ENCODE assay signal across 22 cellular contexts in genomic region chr1:204147392-204148097, GRCh38. TPM values are rescaled to one million over a fixed set of nuclear protein-coding genes. Genes with fewer than 3 reads are reported as not detected.
DNase-seq lines count a peak whose midpoint lies in the region; ATAC-seq and TF ChIP-seq lines count a peak whose summit lies in the region.
"Had no signal": no experiment of that assay in that cellular context is flagged by ENCODE, and none has a peak within 500 bp of the region (broad histone marks: within the 10 kb centered on the region; RNA-seq: fewer than 3 reads in every experiment).

No MANE protein-coding gene starts in this region.

- H3K36me3 Mint-ChIP-seq in CD14-positive monocyte, result no peaks in the 10 kb centered on the region
- H3K36me3 Mint-ChIP-seq in neural crest cell (ENCODE audit: low read depth), result no peaks in the 10 kb centered on the region

- TF ChIP-seq CTCF in CD14-positive monocyte (IDR thresholded peaks at IDR 0.05) (no peak), neural crest cell (conservative IDR thresholded peaks at IDR 0.05) (no peak), GM10248 (IDR thresholded peaks at IDR 0.05; ENCODE audit: control extremely low read depth, extremely low read depth, low read depth, missing control alignments) (no peak)

- intact Hi-C loops in CD14-positive monocyte (cut with micrococcal nuclease), result no loop called here

- CTCF ChIA-PET in GM10248 (lab: Yijun Ruan, JAX), result no interaction called here

- no peak overlapping the region for H3K4me3 Mint-ChIP-seq in CD14-positive monocyte
- H3K4me3 Mint-ChIP-seq in neural crest cell, result peak overlapping the region; percentile 34
- H3K4me3 Mint-ChIP-seq: activated B cell treated with CpG ODN at 0.5 μM for 24 hours; activated CD4-positive, alpha-beta memory T cell treated with anti-CD3 and anti-CD28 coated beads for 36 hours had no signal

- DNase-seq in CD14-positive monocyte (ENCODE audit: low spot score) (peak; percentile 41), SK-MEL-5 (ENCODE audit: low read depth, low spot score) (peak; percentile 85), foreskin melanocyte (peak; percentile 72), neural crest cell (ENCODE audit: low read depth, low spot score) (no peak), NCI-H446 (lab: John Stamatoyannopoulos, UW) (no peak), GM10248 (ENCODE audit: extremely low spot score) (no peak)
- DNase-seq: ACHN; activated B cell treated with CpG ODN at 0.5 μM for 24 hours; activated CD4-positive, alpha-beta memory T cell treated with anti-CD3 and anti-CD28 coated beads for 36 hours; activated gamma-delta T cell treated with Interleukin-2 at 50 U/mL for 16 hours; activated T-cell treated with anti-CD3 and anti-CD28 coated beads for 4 hours; erythroblast; foreskin fibroblast; HCEC 1CT; NCI-H1694 treated with DMSO at 0.1 percent for 48 hours; T-helper 9 cell had no signal

- H3K27ac Mint-ChIP-seq in CD14-positive monocyte (no peak overlapping the region), neural crest cell (ENCODE audit: unreplicated experiment) (peak overlapping the region; percentile 27)
- H3K27ac Mint-ChIP-seq: activated B cell treated with CpG ODN at 0.5 μM for 24 hours; activated CD4-positive, alpha-beta memory T cell treated with anti-CD3 and anti-CD28 coated beads for 36 hours had no signal

- peaks cover 4% of the 10 kb centered on the region for H3K4me1 Mint-ChIP-seq in CD14-positive monocyte
- H3K4me1 Mint-ChIP-seq in neural crest cell, result peaks cover 17% of the 10 kb centered on the region

- ATAC-seq in GM21367 (IDR thresholded peaks at IDR 0.05; ENCODE audit: unreplicated experiment), result no peak
- no peak for ATAC-seq in SK-N-SH treated with all-trans-retinoic acid at 6 μM for 48 hours

- H3K27me3 Mint-ChIP-seq in CD14-positive monocyte (ENCODE audit: low read depth in 3 of 3) (peaks cover 22 to 31% (median 24%) of the 10 kb centered on the region in 3 donors), neural crest cell (ENCODE audit: low read depth) (peaks cover 9% of the 10 kb centered on the region)
- H3K27me3 Mint-ChIP-seq: activated CD4-positive, alpha-beta memory T cell treated with anti-CD3 and anti-CD28 coated beads for 36 hours had no signal

- in situ Hi-C loops in SK-MEL-5 (cut with HindIII; ENCODE audit: low pct_unique_long_range_greater_than_20kb, low sequenced_read_pairs), result no loop called here

- POLR2A ChIA-PET in GM10248 (lab: Yijun Ruan, JAX), result no interaction called here

- H3K9me3 Mint-ChIP-seq in CD14-positive monocyte (peaks cover 0 to 2% (median 0%) of the 10 kb centered on the region in 7 donors), neural crest cell (no peaks in the 10 kb centered on the region)
- H3K9me3 Mint-ChIP-seq: activated B cell treated with CpG ODN at 0.5 μM for 24 hours; activated CD4-positive, alpha-beta memory T cell treated with anti-CD3 and anti-CD28 coated beads for 36 hours had no signal

TF ChIP-seq in SK-N-SH treated with all-trans-retinoic acid at 6 μM for 48 hours, 23 proteins besides CTCF, POLR2A, EP300 and RAD21:
- TF ChIP-seq TSHZ2 (CRISPR knock-in tag; IDR thresholded peaks at IDR 0.05) (no peak), CREB5 (CRISPR knock-in tag; IDR thresholded peaks at IDR 0.05; ENCODE audit: low read depth) (no peak), ZNF70 (CRISPR knock-in tag; IDR thresholded peaks at IDR 0.05) (no peak), ZNF8 (CRISPR knock-in tag; IDR thresholded peaks at IDR 0.05) (no peak), ZFP30 (CRISPR knock-in tag; IDR thresholded peaks at IDR 0.05) (no peak), ZC3H10 (CRISPR knock-in tag; IDR thresholded peaks at IDR 0.05) (no peak), ISL1 (CRISPR knock-in tag; IDR thresholded peaks at IDR 0.05) (no peak), ZFP3 (CRISPR knock-in tag; IDR thresholded peaks at IDR 0.05) (no peak), TCF4 (CRISPR knock-in tag; IDR thresholded peaks at IDR 0.05; ENCODE audit: borderline replicate concordance) (no peak), CSDC2 (CRISPR knock-in tag; IDR thresholded peaks at IDR 0.05) (no peak), POU6F1 (CRISPR knock-in tag; IDR thresholded peaks at IDR 0.05; ENCODE audit: borderline replicate concordance, low read depth) (no peak), GLIS3 (CRISPR knock-in tag; IDR thresholded peaks at IDR 0.05) (no peak), PATZ1 (CRISPR knock-in tag; IDR thresholded peaks at IDR 0.05; ENCODE audit: borderline replicate concordance) (no peak), RARB (CRISPR knock-in tag; IDR thresholded peaks at IDR 0.05) (no peak), ARNTL (CRISPR knock-in tag; IDR thresholded peaks at IDR 0.05; ENCODE audit: borderline replicate concordance, low read depth) (no peak)

RNA-seq across cellular contexts. Expression of gene ETNK2, which starts 4.3 kb away (rescaled TPM):
- polyA plus RNA-seq in CD14-positive monocyte, result not detected
- total RNA-seq in SK-MEL-5 (2014; rRNA removed; shearing (Covaris generic)), result 21.3 and 22.7 TPM in 2 replicates
- 16.4 and 17.6 TPM in 2 replicates for polyA plus RNA-seq in SK-MEL-5 (2015; cell fraction: cytosol; rRNA removed)
- 5.3 and 7.9 TPM in 2 replicates for polyA plus RNA-seq in SK-MEL-5 (2015; cell fraction: nucleus; rRNA removed)
- 12.1 and 14.5 TPM in 2 replicates for total RNA-seq in neural crest cell

RNA-seq across cellular contexts. Expression of gene REN, which starts 18.6 kb away (rescaled TPM):
- not detected for polyA plus RNA-seq in CD14-positive monocyte
- total RNA-seq in SK-MEL-5 (2014; rRNA removed; shearing (Covaris generic)), result not detected in 2 replicates
- polyA plus RNA-seq in SK-MEL-5 (2015; cell fraction: cytosol; rRNA removed), result not detected in 2 replicates
- polyA plus RNA-seq in SK-MEL-5 (2015; cell fraction: nucleus; rRNA removed), result not detected in 2 replicates
- total RNA-seq in neural crest cell, result not detected in 2 replicates
- total RNA-seq: activated B cell treated with CpG ODN at 0.5 μM for 24 hours; activated CD4-positive, alpha-beta memory T cell treated with anti-CD3 and anti-CD28 coated beads for 36 hours; cardiac septum; subcutaneous adipose tissue; vagina had no signal

RNA-seq across cellular contexts. Expression of gene KISS1, which starts 48.7 kb away (rescaled TPM):
- not detected for polyA plus RNA-seq in CD14-positive monocyte
- total RNA-seq in SK-MEL-5 (2014; rRNA removed; shearing (Covaris generic)), result not detected in 2 replicates
- polyA plus RNA-seq in SK-MEL-5 (2015; cell fraction: cytosol; rRNA removed), result not detected in 2 replicates
- not detected in 2 replicates for polyA plus RNA-seq in SK-MEL-5 (2015; cell fraction: nucleus; rRNA removed)
- total RNA-seq in neural crest cell, result not detected in 2 replicates
- total RNA-seq: activated B cell treated with CpG ODN at 0.5 μM for 24 hours; activated CD4-positive, alpha-beta memory T cell treated with anti-CD3 and anti-CD28 coated beads for 36 hours; cardiac septum; omental fat pad; subcutaneous adipose tissue; vagina had no signal

Comparison
In these comparisons a context has a peak if more than half of its experiments do, and no peak if none do; other contexts are left out.
1. DNase-seq: peak in CD14-positive monocyte (single experiment), SK-MEL-5 (single experiment) and foreskin melanocyte (single experiment); none in neural crest cell (single experiment), NCI-H446 (0 of 2) and GM10248 (single experiment).